In the genomic region with DNA sequence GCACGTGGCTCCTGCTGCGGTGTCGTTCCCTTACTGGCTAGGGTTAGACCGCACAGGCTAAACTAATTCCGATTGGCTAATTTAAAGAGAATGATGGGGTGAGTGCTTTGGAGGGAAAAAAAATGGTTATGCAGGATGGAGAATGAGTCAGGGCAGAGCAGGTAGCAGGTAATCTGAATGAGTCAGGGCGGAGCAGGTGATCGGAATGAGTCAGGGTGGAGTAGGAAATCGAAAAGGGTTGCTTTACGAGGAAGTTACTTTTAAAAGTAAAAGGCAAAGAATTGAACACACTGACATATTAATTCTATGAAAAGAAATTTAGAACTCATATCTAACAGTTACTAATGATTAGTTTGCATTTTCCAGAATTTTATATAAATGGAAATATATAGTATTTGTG, we compare ENCODE assay signal across 23 cellular contexts.
A peak's percentile ranks its signal among the peaks of the same experiment; 100 is the strongest.
DNase-seq lines count a peak whose midpoint lies in the region; ATAC-seq and TF ChIP-seq lines count a peak whose summit lies in the region.
"Had no signal": no experiment of that assay in that cellular context is flagged by ENCODE, and none has a peak within 500 bp of the region (broad histone marks: within the 10 kb centered on the region; RNA-seq: fewer than 3 reads in every experiment).

No MANE protein-coding gene starts in this region.

- H3K4me1 Mint-ChIP-seq in activated naive CD4-positive, alpha-beta T cell treated with anti-CD3 and anti-CD28 coated beads, Interleukin-2, amount 50 U/mL, for 24 hours = peaks cover 41% of the 10 kb centered on the region
- H3K4me1 Mint-ChIP-seq in stimulated activated naive B cell treated with anti-CD40 and anti-IgM and Interleukin-4, amounts not matched to agents 10 μg/mL and 1 μg/mL and 100 μg/mL, for 72 hours = peaks cover 22 to 35% of the 10 kb centered on the region in 2 donors

- H3K27ac ChIP-seq in PC-3 (ENCODE audit: low read length) (peak overlapping the region; percentile 71), psoas muscle (no peak overlapping the region)
- H3K27ac ChIP-seq: BLaER1 had no signal

- 0 out of 2 replicates have a peak overlapping the region, but pooled peaks have one; percentile 20 for H3K9ac ChIP-seq in PC-3 (ENCODE audit: low read length)
- H3K9ac ChIP-seq: BLaER1, SK-N-SH had no signal

- H3K27me3 Mint-ChIP-seq in activated naive CD4-positive, alpha-beta T cell treated with anti-CD3 and anti-CD28 coated beads, Interleukin-2, amount 50 U/mL, for 24 hours = no peaks in the 10 kb centered on the region
- H3K27me3 Mint-ChIP-seq in stimulated activated naive B cell treated with anti-CD40 and anti-IgM and Interleukin-4, amounts not matched to agents 10 μg/mL and 1 μg/mL and 100 μg/mL, for 72 hours = no peaks in the 10 kb centered on the region

- H4K20me1 ChIP-seq in PC-3 (ENCODE audit: low read length) = no peaks in the 10 kb centered on the region
- H4K20me1 ChIP-seq: BLaER1 had no signal

- H3K9me3 Mint-ChIP-seq in activated naive CD4-positive, alpha-beta T cell treated with anti-CD3 and anti-CD28 coated beads, Interleukin-2, amount 50 U/mL, for 24 hours = no peaks in the 10 kb centered on the region
- peaks cover 0 to 3% of the 10 kb centered on the region in 2 donors for H3K9me3 Mint-ChIP-seq in activated naive CD4-positive, alpha-beta T cell treated with anti-CD3 and anti-CD28 coated beads, Interleukin-2, amount 50 U/mL, for 72 hours
- no peaks in the 10 kb centered on the region for H3K9me3 Mint-ChIP-seq in stimulated activated naive B cell treated with anti-CD40 and anti-IgM and Interleukin-4, amounts not matched to agents 10 μg/mL and 1 μg/mL and 100 μg/mL, for 72 hours
- H3K9me3 Mint-ChIP-seq: GM23338, H9, HFFc6 had no signal

- no peak for DNase-seq in activated naive CD4-positive, alpha-beta T cell treated with anti-CD3 and anti-CD28 coated beads, Interleukin-2, amount 50 U/mL, for 72 hours (ENCODE audit: low spot score in 2 of 2)
- peak; percentile 75 for DNase-seq in PC-3
- peak; percentile 86 for DNase-seq in epithelial cell of esophagus (ENCODE audit: low read depth)
- DNase-seq in stimulated activated naive B cell treated with anti-CD40 and anti-IgM and Interleukin-4, amounts not matched to agents 10 μg/mL and 1 μg/mL and 100 μg/mL, for 72 hours = no peak
- DNase-seq in psoas muscle = no peak
- DNase-seq in NOMO-1 (lab: John Stamatoyannopoulos, UW; ENCODE audit: unreplicated experiment in 2 of 2) = no peak
- DNase-seq: 8988T; ACHN; CD4-positive, CD25-positive, alpha-beta regulatory T cell; H9; HFFc6; KBM-7; NCI-H1048; NCI-H1417 treated with DMSO at 0.1 percent for 48 hours; NCI-H1694 treated with DMSO at 0.1 percent for 48 hours; NCI-H2081; NCI-H2227 treated with DMSO at 0.1 percent for 48 hours; NCI-H526 treated with DMSO at 0.1 percent for 48 hours; SK-N-SH had no signal

- H3K9me3 ChIP-seq in PC-3 (ENCODE audit: low read length) (no peaks in the 10 kb centered on the region), psoas muscle (no peaks in the 10 kb centered on the region)
- H3K9me3 ChIP-seq: SK-N-SH had no signal

- no peak overlapping the region for H3K4me3 Mint-ChIP-seq in activated naive CD4-positive, alpha-beta T cell treated with anti-CD3 and anti-CD28 coated beads, Interleukin-2, amount 50 U/mL, for 24 hours
- H3K4me3 Mint-ChIP-seq in stimulated activated naive B cell treated with anti-CD40 and anti-IgM and Interleukin-4, amounts not matched to agents 10 μg/mL and 1 μg/mL and 100 μg/mL, for 72 hours = no peak overlapping the region
- H3K4me3 Mint-ChIP-seq: GM23338, H9, HFFc6 had no signal

- no peaks in the 10 kb centered on the region for H3K9me2 ChIP-seq in PC-3 (replicated peaks; ENCODE audit: low read length)
- H3K9me2 ChIP-seq: SK-N-SH had no signal

- no peaks in the 10 kb centered on the region for H3F3A ChIP-seq in PC-3 (ENCODE audit: low read length, unreplicated experiment)

- BruUV-seq in PC-3 (replicated peaks; lab: Mats Ljungman, UMichigan) = no TSS peak

- POLR2A ChIA-PET in PC-3 (lab: Charles Lee; ENCODE audit: unreplicated experiment) = no interaction called here

- peaks cover 38% of the 10 kb centered on the region for H3K4me1 ChIP-seq in PC-3 (ENCODE audit: insufficient read depth, low read length)
- H3K4me1 ChIP-seq in psoas muscle = peaks cover 2% of the 10 kb centered on the region

- peak overlapping the region; percentile 56 for H3K4me2 ChIP-seq in PC-3 (ENCODE audit: low read length)
- H3K4me2 ChIP-seq: BLaER1, GM23338, SK-N-SH had no signal

- H3K27ac Mint-ChIP-seq in activated naive CD4-positive, alpha-beta T cell treated with anti-CD3 and anti-CD28 coated beads, Interleukin-2, amount 50 U/mL, for 24 hours = peak overlapping the region; percentile 37
- no peak overlapping the region for H3K27ac Mint-ChIP-seq in activated naive CD4-positive, alpha-beta T cell treated with anti-CD3 and anti-CD28 coated beads, Interleukin-2, amount 50 U/mL, for 72 hours
- H3K27ac Mint-ChIP-seq in stimulated activated naive B cell treated with anti-CD40 and anti-IgM and Interleukin-4, amounts not matched to agents 10 μg/mL and 1 μg/mL and 100 μg/mL, for 72 hours = peak overlapping the region; percentile 1
- H3K27ac Mint-ChIP-seq: GM23338, H9, HFFc6 had no signal

- H2AFZ ChIP-seq in PC-3 (ENCODE audit: low read length) = no peak overlapping the region
- H2AFZ ChIP-seq: GM23338 had no signal

- intact Hi-C loops in PC-3 (cut with micrococcal nuclease) (no loop called here), psoas muscle (cut with DNase I) (no loop called here)

- H3K27me3 ChIP-seq in PC-3 (ENCODE audit: low read length) = no peaks in the 10 kb centered on the region
- no peaks in the 10 kb centered on the region for H3K27me3 ChIP-seq in psoas muscle (ENCODE audit: insufficient read depth in 3 of 3, low read length in 2 of 3)
- H3K27me3 ChIP-seq: BLaER1 had no signal

- H3K4me3 ChIP-seq in PC-3 (ENCODE audit: low read length) (no peak overlapping the region), epithelial cell of esophagus (ENCODE audit: low read length) (no peak overlapping the region), psoas muscle (no peak overlapping the region)
- H3K4me3 ChIP-seq: BLaER1, GM23338 had no signal

- no peaks in the 10 kb centered on the region for H3K36me3 Mint-ChIP-seq in activated naive CD4-positive, alpha-beta T cell treated with anti-CD3 and anti-CD28 coated beads, Interleukin-2, amount 50 U/mL, for 24 hours
- peaks cover 0 to 9% of the 10 kb centered on the region in 2 donors for H3K36me3 Mint-ChIP-seq in activated naive CD4-positive, alpha-beta T cell treated with anti-CD3 and anti-CD28 coated beads, Interleukin-2, amount 50 U/mL, for 72 hours
- peaks cover 0 to 3% of the 10 kb centered on the region in 2 donors for H3K36me3 Mint-ChIP-seq in stimulated activated naive B cell treated with anti-CD40 and anti-IgM and Interleukin-4, amounts not matched to agents 10 μg/mL and 1 μg/mL and 100 μg/mL, for 72 hours
- H3K36me3 Mint-ChIP-seq: CD4-positive, CD25-positive, alpha-beta regulatory T cell had no signal

- H3K79me2 ChIP-seq in PC-3 (ENCODE audit: low read length) = no peaks in the 10 kb centered on the region

- WGBS in psoas muscle, 3 donors = 95 to 96% (median 96%) methylated on average over 9 of the region's 9 CpGs

- CTCF ChIA-PET in PC-3 (lab: Charles Lee) = no interaction called here

- no peaks in the 10 kb centered on the region for H3K36me3 ChIP-seq in PC-3 (ENCODE audit: low read depth, low read length)
- no peaks in the 10 kb centered on the region for H3K36me3 ChIP-seq in psoas muscle (ENCODE audit: insufficient read depth in 1 of 2, low read depth in 1 of 2)
- H3K36me3 ChIP-seq: BLaER1 had no signal

- ATAC-seq in activated naive CD4-positive, alpha-beta T cell treated with anti-CD3 and anti-CD28 coated beads, Interleukin-2, amount 50 U/mL, for 72 hours = no peak
- ATAC-seq in PC-3 = no peak
- no peak for ATAC-seq in stimulated activated naive B cell treated with anti-CD40 and anti-IgM and Interleukin-4, amounts not matched to agents 10 μg/mL and 1 μg/mL and 100 μg/mL, for 72 hours (replicated peaks)
- no peak for ATAC-seq in psoas muscle
- no peak for ATAC-seq in GM18517 (IDR thresholded peaks at IDR 0.05; ENCODE audit: unreplicated experiment)
- ATAC-seq: GM23338 had no signal

- TF ChIP-seq CTCF in PC-3 (conservative IDR thresholded peaks at IDR 0.05; ENCODE audit: low read depth, low read length) (no peak), epithelial cell of esophagus (IDR thresholded peaks at IDR 0.05; ENCODE audit: insufficient read depth, low read depth, low read length, missing control alignments) (no peak), psoas muscle (IDR thresholded peaks at IDR 0.05) (no peak)

Comparison
In these comparisons a context has a peak if more than half of its experiments do, and no peak if none do; other contexts are left out.
1. H3K27ac Mint-ChIP-seq: peak in activated naive CD4-positive, alpha-beta T cell treated with anti-CD3 and anti-CD28 coated beads, Interleukin-2, amount 50 U/mL, for 24 hours (single experiment) and stimulated activated naive B cell treated with anti-CD40 and anti-IgM and Interleukin-4, amounts not matched to agents 10 μg/mL and 1 μg/mL and 100 μg/mL, for 72 hours (single experiment); none in activated naive CD4-positive, alpha-beta T cell treated with anti-CD3 and anti-CD28 coated beads, Interleukin-2, amount 50 U/mL, for 72 hours (0 of 2).
2. DNase-seq: peak in PC-3 (single experiment) and epithelial cell of esophagus (single experiment); none in activated naive CD4-positive, alpha-beta T cell treated with anti-CD3 and anti-CD28 coated beads, Interleukin-2, amount 50 U/mL, for 72 hours (0 of 2), stimulated activated naive B cell treated with anti-CD40 and anti-IgM and Interleukin-4, amounts not matched to agents 10 μg/mL and 1 μg/mL and 100 μg/mL, for 72 hours (single experiment), psoas muscle (0 of 2) and NOMO-1 (0 of 2).